In genomic region chr1:56229183-56229582, GRCh38 we compare ENCODE assay signal across 25 cellular contexts.
A peak's percentile ranks its signal among the peaks of the same experiment; 100 is the strongest.
DNase-seq lines count a peak whose midpoint lies in the region; ATAC-seq and TF ChIP-seq lines count a peak whose summit lies in the region.
"Had no signal": no experiment of that assay in that cellular context is flagged by ENCODE, and none has a peak within 500 bp of the region (broad histone marks: within the 10 kb centered on the region; RNA-seq: fewer than 3 reads in every experiment).

No MANE protein-coding gene starts in this region.

- no peak overlapping the region for H3K27ac ChIP-seq in body of pancreas
- H3K27ac ChIP-seq: Peyer's patch had no signal

- intact Hi-C loops in body of pancreas (cut with DNase I): no loop called here

- no peaks in the 10 kb centered on the region for H3K9me3 ChIP-seq in body of pancreas
- H3K9me3 ChIP-seq: Peyer's patch had no signal

- DNase-seq in NCI-H1092 (lab: John Stamatoyannopoulos, UW): peak; percentile 0
- DNase-seq in NCI-H1092 treated with DMSO at 0.1 percent for 48 hours (lab: John Stamatoyannopoulos, UW): no peak
- peak; percentile 7 for DNase-seq in astrocyte of the hippocampus (ENCODE audit: low read depth, low spot score)
- peak; percentile 73 for DNase-seq in islet precursor cell
- peak; percentile 86 for DNase-seq in retina
- no peak for DNase-seq in body of pancreas
- no peak for DNase-seq in anterior cingulate cortex (lab: John Stamatoyannopoulos, UW)
- DNase-seq: activated CD8-positive, alpha-beta T cell treated with anti-CD3 and anti-CD28 coated beads, Interleukin-2, amount 10 ng/mL, durations not matched to agents 7 days and 5 days; activated effector memory CD4-positive, alpha-beta T cell treated with Interleukin-2 at 50 U/mL for 16 hours; activated naive CD8-positive, alpha-beta T cell treated with anti-CD3 and anti-CD28 coated beads, Interleukin-2, amount 10 ng/mL, durations not matched to agents 7 days and 5 days; activated T-cell treated with anti-CD3 and anti-CD28 coated beads for 4 hours; CD8-positive, alpha-beta memory T cell; foreskin melanocyte; H9; hypothalamus; Kasumi-1; kidney; NCI-H2029; NCI-H446 treated with DMSO at 0.1 percent for 48 hours; occipital lobe; Peyer's patch; small intestine had no signal

- H3K27me3 ChIP-seq in body of pancreas: no peaks in the 10 kb centered on the region
- H3K27me3 ChIP-seq: Peyer's patch had no signal

- H3K4me3 ChIP-seq in body of pancreas: no peak overlapping the region
- H3K4me3 ChIP-seq: GM12878, Peyer's patch had no signal

- H3K4me1 ChIP-seq in body of pancreas: no peaks in the 10 kb centered on the region
- H3K4me1 ChIP-seq: Peyer's patch had no signal

- no peak for TF ChIP-seq POLR2A in body of pancreas (IDR thresholded peaks at IDR 0.05)

- no peaks in the 10 kb centered on the region for H3K36me3 ChIP-seq in body of pancreas (replicated peaks in 1 of 2; ENCODE audit: insufficient read depth in 1 of 2, low read depth in 2 of 2)
- H3K36me3 ChIP-seq: Peyer's patch had no signal

- TF ChIP-seq CTCF in body of pancreas (IDR thresholded peaks at IDR 0.05): no peak

- 60 to 65% methylated on average over 8 of the region's 8 CpGs for WGBS in body of pancreas, 2 donors

- ATAC-seq in body of pancreas: no peak
- no peak for ATAC-seq in GM19328 (IDR thresholded peaks at IDR 0.05; ENCODE audit: unreplicated experiment)
- ATAC-seq: activated CD8-positive, alpha-beta T cell treated with anti-CD3 and anti-CD28 coated beads, Interleukin-2, amount 10 ng/mL, durations not matched to agents 7 days and 5 days; esophagus mucosa; GM12878 had no signal

Comparison
In these comparisons a context has a peak if more than half of its experiments do, and no peak if none do; other contexts are left out.
1. DNase-seq: peak in NCI-H1092 (single experiment), astrocyte of the hippocampus (single experiment), islet precursor cell (single experiment) and retina (single experiment); none in NCI-H1092 treated with DMSO at 0.1 percent for 48 hours (single experiment), body of pancreas (0 of 4) and anterior cingulate cortex (0 of 58).